Comparison of ENCODE assay signal across 1 cellular context in genomic region chr10:97318772-97319651, GRCh38.
TF ChIP-seq lines count a peak whose summit lies in the region.

FRAT1 (plus strand) TSS chr10:97319271; CDS start chr10:97319454, 183 bp downstream.

TF ChIP-seq in HepG2, 621 proteins besides CTCF, POLR2A, EP300 and RAD21 (continued from another document and continues in another):
- TF ChIP-seq, protein P1, sequence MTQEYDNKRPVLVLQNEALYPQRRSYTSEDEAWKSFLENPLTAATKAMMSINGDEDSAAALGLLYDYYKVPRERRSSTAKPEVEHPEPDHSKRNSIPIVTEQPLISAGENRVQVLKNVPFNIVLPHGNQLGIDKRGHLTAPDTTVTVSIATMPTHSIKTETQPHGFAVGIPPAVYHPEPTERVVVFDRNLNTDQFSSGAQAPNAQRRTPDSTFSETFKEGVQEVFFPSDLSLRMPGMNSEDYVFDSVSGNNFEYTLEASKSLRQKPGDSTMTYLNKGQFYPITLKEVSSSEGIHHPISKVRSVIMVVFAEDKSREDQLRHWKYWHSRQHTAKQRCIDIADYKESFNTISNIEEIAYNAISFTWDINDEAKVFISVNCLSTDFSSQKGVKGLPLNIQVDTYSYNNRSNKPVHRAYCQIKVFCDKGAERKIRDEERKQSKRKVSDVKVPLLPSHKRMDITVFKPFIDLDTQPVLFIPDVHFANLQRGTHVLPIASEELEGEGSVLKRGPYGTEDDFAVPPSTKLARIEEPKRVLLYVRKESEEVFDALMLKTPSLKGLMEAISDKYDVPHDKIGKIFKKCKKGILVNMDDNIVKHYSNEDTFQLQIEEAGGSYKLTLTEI (CRISPR knock-in tag; conservative IDR thresholded peaks at IDR 0.05) = no peak
- TF ChIP-seq ZNF660 (CRISPR knock-in tag; IDR thresholded peaks at IDR 0.05; ENCODE audit: borderline replicate concordance, low read depth) (no peak), CCDC6 (CRISPR knock-in tag; IDR thresholded peaks at IDR 0.05) (no peak), TBP (CRISPR knock-in tag; IDR thresholded peaks at IDR 0.05) (no peak), ZNF674 (CRISPR knock-in tag; IDR thresholded peaks at IDR 0.05; ENCODE audit: low read depth) (no peak), ZSCAN22 (CRISPR knock-in tag; IDR thresholded peaks at IDR 0.05) (no peak), ZSCAN9 (CRISPR knock-in tag; IDR thresholded peaks at IDR 0.05; ENCODE audit: borderline replicate concordance) (no peak), ZBTB10 (CRISPR knock-in tag; IDR thresholded peaks at IDR 0.05; ENCODE audit: borderline replicate concordance) (no peak), ZNF710 (CRISPR knock-in tag; IDR thresholded peaks at IDR 0.05; ENCODE audit: borderline replicate concordance) (peak; percentile 77; the same call in 1 of the 2 replicates), SIN3A (IDR thresholded peaks at IDR 0.05; ENCODE audit: borderline replicate concordance, low read depth, low read length) (peak; percentile 84; the same call in 1 of the 2 replicates), RORA (CRISPR knock-in tag; IDR thresholded peaks at IDR 0.05) (no peak), ZFP1 (CRISPR knock-in tag; IDR thresholded peaks at IDR 0.05) (no peak), ESRRA (CRISPR knock-in tag; IDR thresholded peaks at IDR 0.05; ENCODE audit: low read depth) (no peak), ZNF24 (IDR thresholded peaks at IDR 0.05) (no peak), ZNF746 (CRISPR knock-in tag; IDR thresholded peaks at IDR 0.05) (peak; percentile 69; the same call in 1 of the 2 replicates), NFKB2 (CRISPR knock-in tag; IDR thresholded peaks at IDR 0.05; ENCODE audit: borderline replicate concordance) (peak; percentile 75; the same call in 1 of the 2 replicates), HNRNPLL (IDR thresholded peaks at IDR 0.05; ENCODE audit: low read depth, low read length, poor library complexity, severe bottlenecking) (peak; percentile 65), PHF21A (CRISPR knock-in tag; IDR thresholded peaks at IDR 0.05) (no peak; the same call in 1 of the 2 replicates), CBX5 (CRISPR knock-in tag; IDR thresholded peaks at IDR 0.05; ENCODE audit: borderline replicate concordance) (no peak), RAD51 (IDR thresholded peaks at IDR 0.05; ENCODE audit: borderline replicate concordance) (no peak), NCOR1 (IDR thresholded peaks at IDR 0.05; ENCODE audit: borderline replicate concordance, low read length) (peak; percentile 62; the same call in 1 of the 2 replicates), NR1H2 (CRISPR knock-in tag; IDR thresholded peaks at IDR 0.05; ENCODE audit: borderline replicate concordance, low read depth) (no peak), FOSL1 (CRISPR knock-in tag; IDR thresholded peaks at IDR 0.05; ENCODE audit: borderline replicate concordance) (no peak), THAP11 (CRISPR knock-in tag; IDR thresholded peaks at IDR 0.05) (peak; percentile 63; the same call in 1 of the 2 replicates), YEATS2 (CRISPR knock-in tag; IDR thresholded peaks at IDR 0.05; ENCODE audit: borderline replicate concordance) (no peak), FOXO4 (CRISPR knock-in tag; conservative IDR thresholded peaks at IDR 0.05) (no peak), ZNF562 (CRISPR knock-in tag; IDR thresholded peaks at IDR 0.05; ENCODE audit: borderline replicate concordance) (no peak), ZSCAN21 (CRISPR knock-in tag; IDR thresholded peaks at IDR 0.05; ENCODE audit: borderline replicate concordance) (peak; percentile 70; the same call in 1 of the 2 replicates), ZNF773 (CRISPR knock-in tag; IDR thresholded peaks at IDR 0.05; ENCODE audit: borderline replicate concordance) (no peak), CERS6 (CRISPR knock-in tag; IDR thresholded peaks at IDR 0.05) (no peak), ZNF772 (CRISPR knock-in tag; IDR thresholded peaks at IDR 0.05) (no peak), POGK (CRISPR knock-in tag; conservative IDR thresholded peaks at IDR 0.05) (peak; percentile 21; the same call in 1 of the 2 replicates), ZNF691 (CRISPR knock-in tag; IDR thresholded peaks at IDR 0.05; ENCODE audit: borderline replicate concordance, low read depth) (no peak), ZNF333 (CRISPR knock-in tag; IDR thresholded peaks at IDR 0.05; ENCODE audit: borderline replicate concordance) (peak; percentile 60; the same call in 1 of the 2 replicates)
- TF ChIP-seq, protein P2, sequence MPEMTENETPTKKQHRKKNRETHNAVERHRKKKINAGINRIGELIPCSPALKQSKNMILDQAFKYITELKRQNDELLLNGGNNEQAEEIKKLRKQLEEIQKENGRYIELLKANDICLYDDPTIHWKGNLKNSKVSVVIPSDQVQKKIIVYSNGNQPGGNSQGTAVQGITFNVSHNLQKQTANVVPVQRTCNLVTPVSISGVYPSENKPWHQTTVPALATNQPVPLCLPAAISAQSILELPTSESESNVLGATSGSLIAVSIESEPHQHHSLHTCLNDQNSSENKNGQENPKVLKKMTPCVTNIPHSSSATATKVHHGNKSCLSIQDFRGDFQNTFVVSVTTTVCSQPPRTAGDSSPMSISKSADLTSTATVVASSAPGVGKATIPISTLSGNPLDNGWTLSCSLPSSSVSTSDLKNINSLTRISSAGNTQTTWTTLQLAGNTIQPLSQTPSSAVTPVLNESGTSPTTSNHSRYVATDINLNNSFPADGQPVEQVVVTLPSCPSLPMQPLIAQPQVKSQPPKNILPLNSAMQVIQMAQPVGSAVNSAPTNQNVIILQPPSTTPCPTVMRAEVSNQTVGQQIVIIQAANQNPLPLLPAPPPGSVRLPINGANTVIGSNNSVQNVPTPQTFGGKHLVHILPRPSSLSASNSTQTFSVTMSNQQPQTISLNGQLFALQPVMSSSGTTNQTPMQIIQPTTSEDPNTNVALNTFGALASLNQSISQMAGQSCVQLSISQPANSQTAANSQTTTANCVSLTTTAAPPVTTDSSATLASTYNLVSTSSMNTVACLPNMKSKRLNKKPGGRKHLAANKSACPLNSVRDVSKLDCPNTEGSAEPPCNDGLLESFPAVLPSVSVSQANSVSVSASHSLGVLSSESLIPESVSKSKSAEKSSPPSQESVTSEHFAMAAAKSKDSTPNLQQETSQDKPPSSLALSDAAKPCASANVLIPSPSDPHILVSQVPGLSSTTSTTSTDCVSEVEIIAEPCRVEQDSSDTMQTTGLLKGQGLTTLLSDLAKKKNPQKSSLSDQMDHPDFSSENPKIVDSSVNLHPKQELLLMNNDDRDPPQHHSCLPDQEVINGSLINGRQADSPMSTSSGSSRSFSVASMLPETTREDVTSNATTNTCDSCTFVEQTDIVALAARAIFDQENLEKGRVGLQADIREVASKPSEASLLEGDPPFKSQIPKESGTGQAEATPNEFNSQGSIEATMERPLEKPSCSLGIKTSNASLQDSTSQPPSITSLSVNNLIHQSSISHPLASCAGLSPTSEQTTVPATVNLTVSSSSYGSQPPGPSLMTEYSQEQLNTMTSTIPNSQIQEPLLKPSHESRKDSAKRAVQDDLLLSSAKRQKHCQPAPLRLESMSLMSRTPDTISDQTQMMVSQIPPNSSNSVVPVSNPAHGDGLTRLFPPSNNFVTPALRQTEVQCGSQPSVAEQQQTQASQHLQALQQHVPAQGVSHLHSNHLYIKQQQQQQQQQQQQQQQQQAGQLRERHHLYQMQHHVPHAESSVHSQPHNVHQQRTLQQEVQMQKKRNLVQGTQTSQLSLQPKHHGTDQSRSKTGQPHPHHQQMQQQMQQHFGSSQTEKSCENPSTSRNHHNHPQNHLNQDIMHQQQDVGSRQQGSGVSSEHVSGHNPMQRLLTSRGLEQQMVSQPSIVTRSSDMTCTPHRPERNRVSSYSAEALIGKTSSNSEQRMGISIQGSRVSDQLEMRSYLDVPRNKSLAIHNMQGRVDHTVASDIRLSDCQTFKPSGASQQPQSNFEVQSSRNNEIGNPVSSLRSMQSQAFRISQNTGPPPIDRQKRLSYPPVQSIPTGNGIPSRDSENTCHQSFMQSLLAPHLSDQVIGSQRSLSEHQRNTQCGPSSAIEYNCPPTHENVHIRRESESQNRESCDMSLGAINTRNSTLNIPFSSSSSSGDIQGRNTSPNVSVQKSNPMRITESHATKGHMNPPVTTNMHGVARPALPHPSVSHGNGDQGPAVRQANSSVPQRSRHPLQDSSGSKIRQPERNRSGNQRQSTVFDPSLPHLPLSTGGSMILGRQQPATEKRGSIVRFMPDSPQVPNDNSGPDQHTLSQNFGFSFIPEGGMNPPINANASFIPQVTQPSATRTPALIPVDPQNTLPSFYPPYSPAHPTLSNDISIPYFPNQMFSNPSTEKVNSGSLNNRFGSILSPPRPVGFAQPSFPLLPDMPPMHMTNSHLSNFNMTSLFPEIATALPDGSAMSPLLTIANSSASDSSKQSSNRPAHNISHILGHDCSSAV (CRISPR knock-in tag; IDR thresholded peaks at IDR 0.05; ENCODE audit: borderline replicate concordance) = no peak
- TF ChIP-seq, protein P3, sequence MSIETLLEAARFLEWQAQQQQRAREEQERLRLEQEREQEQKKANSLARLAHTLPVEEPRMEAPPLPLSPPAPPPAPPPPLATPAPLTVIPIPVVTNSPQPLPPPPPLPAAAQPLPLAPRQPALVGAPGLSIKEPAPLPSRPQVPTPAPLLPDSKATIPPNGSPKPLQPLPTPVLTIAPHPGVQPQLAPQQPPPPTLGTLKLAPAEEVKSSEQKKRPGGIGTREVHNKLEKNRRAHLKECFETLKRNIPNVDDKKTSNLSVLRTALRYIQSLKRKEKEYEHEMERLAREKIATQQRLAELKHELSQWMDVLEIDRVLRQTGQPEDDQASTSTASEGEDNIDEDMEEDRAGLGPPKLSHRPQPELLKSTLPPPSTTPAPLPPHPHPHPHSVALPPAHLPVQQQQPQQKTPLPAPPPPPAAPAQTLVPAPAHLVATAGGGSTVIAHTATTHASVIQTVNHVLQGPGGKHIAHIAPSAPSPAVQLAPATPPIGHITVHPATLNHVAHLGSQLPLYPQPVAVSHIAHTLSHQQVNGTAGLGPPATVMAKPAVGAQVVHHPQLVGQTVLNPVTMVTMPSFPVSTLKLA (IDR thresholded peaks at IDR 0.05) = peak; percentile 41
